ENCODE assay signal across 30 cellular contexts in the genomic region with DNA sequence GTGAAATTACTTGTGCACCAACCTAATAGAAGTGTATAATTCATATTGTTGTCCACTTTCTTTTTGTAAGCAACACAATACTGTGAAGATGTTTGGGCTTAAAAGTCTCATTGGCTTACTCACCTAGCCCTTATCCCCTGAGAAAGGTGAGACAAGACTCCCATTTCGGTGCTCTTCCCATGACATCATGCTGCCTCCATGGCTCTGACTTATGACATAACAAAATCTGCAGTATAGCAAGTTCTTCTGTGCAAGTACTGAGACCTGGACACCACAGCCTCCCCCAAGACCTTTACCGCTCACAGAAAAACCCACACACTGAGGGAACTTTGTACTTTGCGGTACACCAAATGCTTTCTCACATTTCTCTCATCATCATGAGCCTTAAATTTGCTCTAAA. TPM values are rescaled to one million over a fixed set of nuclear protein-coding genes. Genes with fewer than 3 reads are reported as not detected.
"Had no signal": no experiment of that assay in that cellular context is flagged by ENCODE, and none has a peak within 500 bp of the region (broad histone marks: within the 10 kb centered on the region; RNA-seq: fewer than 3 reads in every experiment).

No MANE protein-coding gene starts in this region.

- H3K36me3 ChIP-seq: stomach, suprapubic skin, thoracic aorta, thyroid gland, tibial artery, tibial nerve, transverse colon, upper lobe of left lung, upper lobe of right lung, uterus, vagina had no signal

- H3K9me3 ChIP-seq: stomach, suprapubic skin, testis, thoracic aorta, thyroid gland, tibial artery, transverse colon, upper lobe of left lung, upper lobe of right lung, uterus, vagina had no signal

- DNase-seq: stimulated activated CD4-positive, alpha-beta T cell treated with anti-CD3 and anti-CD28 coated beads, Interleukin-2, amount 100 ng/mL, for 48 hours; stimulated activated CD4-positive, alpha-beta T cell treated with anti-CD3 and anti-CD28 coated beads, Interleukin-4, amount 100 ng/mL, for 1 hour; stimulated activated CD4-positive, alpha-beta T cell treated with anti-CD3 and anti-CD28 coated beads, Interleukin-4, amount 100 ng/mL, for 24 hours; stimulated activated CD4-positive, alpha-beta T cell treated with anti-CD3 and anti-CD28 coated beads, Interleukin-4, amount 100 ng/mL, for 4 hours; stimulated activated CD8-positive, alpha-beta memory T cell treated with anti-CD3 and anti-CD28 coated beads, Interleukin-4, amount 100 ng/mL, for 48 hours; stimulated activated naive B cell treated with anti-CD40 and anti-IgM and Interleukin-4, amounts not matched to agents 10 μg/mL and 1 μg/mL and 100 μg/mL, for 72 hours; stimulated activated naive CD4-positive, alpha-beta T cell; stimulated activated naive CD4-positive, alpha-beta T cell treated with Interleukin-2 at 50 U/mL for 16 hours; stimulated activated naive CD8-positive, alpha-beta T cell treated with anti-CD3 and anti-CD28 coated beads, Interleukin-15, amount 100 ng/mL, for 72 hours; stimulated activated naive CD8-positive, alpha-beta T cell treated with anti-CD3 and anti-CD28 coated beads, Interleukin-15, Interleukin-2, amounts not matched to agents 100 U/mL and 50 U/mL, for 24 hours; stomach; substantia nigra; testis; thyroid gland; tibial artery; transverse colon; upper lobe of left lung; upper lobe of right lung; uterus had no signal

- H3K27me3 ChIP-seq: stomach, suprapubic skin, testis, thyroid gland, tibial artery, tibial nerve, transverse colon, upper lobe of left lung, upper lobe of right lung, uterus, vagina had no signal

- H3K27ac ChIP-seq: stomach, suprapubic skin, testis, thoracic aorta, thyroid gland, tibial artery, tibial nerve, transverse colon, upper lobe of left lung, upper lobe of right lung, uterus, vagina had no signal

- H3K4me1 ChIP-seq: stomach, suprapubic skin, testis, thyroid gland, tibial artery, tibial nerve, transverse colon, upper lobe of left lung, upper lobe of right lung, uterus, vagina had no signal

- H3K4me3 ChIP-seq: stomach, suprapubic skin, testis, thoracic aorta, thyroid gland, tibial artery, tibial nerve, transverse colon, upper lobe of left lung, upper lobe of right lung, uterus, vagina had no signal

- FAIRE-seq: urothelium cell line had no signal

- ATAC-seq: stimulated activated effector memory CD8-positive, alpha-beta T cell treated with anti-CD3 and anti-CD28 coated beads, Interleukin-12 subunit alpha, Interleukin-12 subunit beta, amount 100 ng/mL, for 72 hours; stimulated activated memory B cell treated with anti-CD40 and anti-IgM and Interleukin-4, amounts not matched to agents 10 μg/mL and 1 μg/mL and 100 μg/mL, for 72 hours; stimulated activated naive B cell treated with anti-CD40 and anti-IgM and Interleukin-4, amounts not matched to agents 10 μg/mL and 1 μg/mL and 100 μg/mL, for 72 hours; stimulated activated naive CD8-positive, alpha-beta T cell treated with anti-CD3 and anti-CD28 coated beads, Interleukin-15, amount 100 ng/mL, for 72 hours; stimulated activated naive CD8-positive, alpha-beta T cell treated with anti-CD3 and anti-CD28 coated beads, Interleukin-15, Interleukin-2, amounts not matched to agents 100 U/mL and 50 U/mL, for 24 hours; upper lobe of right lung had no signal

RNA-seq across cellular contexts. Expression of a gene that starts 50.5 kb away (rescaled TPM):
- total RNA-seq: stomach, subcutaneous adipose tissue, temporal lobe, thoracic aorta, thyroid gland, tibial nerve, transverse colon, upper lobe of right lung, ureter, urinary bladder, uterus, vagina had no signal
- polyA plus RNA-seq: stomach had no signal
